In genomic region chr20:25226433-25227316, GRCh38 we compare ENCODE assay signal across 1 cellular context.
TF ChIP-seq lines count a peak whose summit lies in the region.

No MANE protein-coding gene starts in this region.

TF ChIP-seq in HepG2, 621 proteins besides CTCF, POLR2A, EP300 and RAD21 (continued from another document and continues in another):
- 0 out of 2 replicates have a peak, but pooled peaks have one; percentile 51 for TF ChIP-seq ZNF775 (CRISPR knock-in tag; IDR thresholded peaks at IDR 0.05; ENCODE audit: borderline replicate concordance)
- no peak for TF ChIP-seq TFAP4 (IDR thresholded peaks at IDR 0.05; ENCODE audit: borderline replicate concordance, low read depth)
- TF ChIP-seq ZBTB20 (CRISPR knock-in tag; IDR thresholded peaks at IDR 0.05; ENCODE audit: borderline replicate concordance, low read depth), result no peak
- no peak; the same call in 1 of the 2 replicates for TF ChIP-seq ZNF280B (CRISPR knock-in tag; IDR thresholded peaks at IDR 0.05; ENCODE audit: borderline replicate concordance)
- 0 out of 2 replicates have a peak, but pooled peaks have one; percentile 26 for TF ChIP-seq ETV5 (CRISPR knock-in tag; IDR thresholded peaks at IDR 0.05; ENCODE audit: borderline replicate concordance)
- no peak for TF ChIP-seq PRDM4 (CRISPR knock-in tag; IDR thresholded peaks at IDR 0.05; ENCODE audit: borderline replicate concordance)
- no peak for TF ChIP-seq ZBTB7A (CRISPR knock-in tag; IDR thresholded peaks at IDR 0.05)
- no peak for TF ChIP-seq PHB2 (IDR thresholded peaks at IDR 0.05; ENCODE audit: partially characterized antibody)
- TF ChIP-seq ISL2 (CRISPR knock-in tag; IDR thresholded peaks at IDR 0.05), result no peak; the same call in 1 of the 2 replicates
- TF ChIP-seq ZNF10 (CRISPR knock-in tag; IDR thresholded peaks at IDR 0.05; ENCODE audit: borderline replicate concordance, low read depth), result no peak
- peak; percentile 39; the same call in 1 of the 2 replicates for TF ChIP-seq ZNF331 (CRISPR knock-in tag; IDR thresholded peaks at IDR 0.05)
- no peak for TF ChIP-seq TCF7 (IDR thresholded peaks at IDR 0.05; ENCODE audit: low read depth)
- TF ChIP-seq NRL (CRISPR knock-in tag; IDR thresholded peaks at IDR 0.05; ENCODE audit: borderline replicate concordance), result 0 out of 2 replicates have a peak, but pooled peaks have one; percentile 29
- TF ChIP-seq ZNF180 (CRISPR knock-in tag; IDR thresholded peaks at IDR 0.05; ENCODE audit: borderline replicate concordance, low read depth), result no peak
- TF ChIP-seq THRA (CRISPR knock-in tag; IDR thresholded peaks at IDR 0.05; ENCODE audit: borderline replicate concordance), result 0 out of 2 replicates have a peak, but pooled peaks have one; percentile 32
- peak; percentile 60; the same call in 1 of the 2 replicates for TF ChIP-seq ZSCAN20 (CRISPR knock-in tag; IDR thresholded peaks at IDR 0.05; ENCODE audit: borderline replicate concordance)
- TF ChIP-seq ZBTB4 (CRISPR knock-in tag; IDR thresholded peaks at IDR 0.05; ENCODE audit: borderline replicate concordance), result no peak; the same call in 1 of the 2 replicates
- TF ChIP-seq MTA1 (CRISPR knock-in tag; IDR thresholded peaks at IDR 0.05; ENCODE audit: borderline replicate concordance), result peak; percentile 82; the same call in 1 of the 2 replicates
- TF ChIP-seq ZNF616 (CRISPR knock-in tag; IDR thresholded peaks at IDR 0.05; ENCODE audit: low read depth), result peak; percentile 87; the same call in 1 of the 2 replicates
- 0 out of 2 replicates have a peak, but pooled peaks have one; percentile 20 for TF ChIP-seq HNRNPL (IDR thresholded peaks at IDR 0.05; ENCODE audit: low read depth, low read length)
- no peak for TF ChIP-seq ZNF335 (CRISPR knock-in tag; IDR thresholded peaks at IDR 0.05)
- TF ChIP-seq ZSCAN21 (CRISPR knock-in tag; IDR thresholded peaks at IDR 0.05; ENCODE audit: borderline replicate concordance), result no peak
- no peak for TF ChIP-seq ZNF577 (CRISPR knock-in tag; IDR thresholded peaks at IDR 0.05; ENCODE audit: borderline replicate concordance, low read depth)
- TF ChIP-seq TCF12 (IDR thresholded peaks at IDR 0.05), result no peak
- TF ChIP-seq TCF12 (CRISPR knock-in tag; IDR thresholded peaks at IDR 0.05), result no peak
- TF ChIP-seq KAT2B (IDR thresholded peaks at IDR 0.05; ENCODE audit: borderline replicate concordance, low read depth, low read length), result no peak
- TF ChIP-seq HIC2 (CRISPR knock-in tag; IDR thresholded peaks at IDR 0.05; ENCODE audit: low read depth), result peak; percentile 25; the same call in 1 of the 2 replicates
- TF ChIP-seq HMG20A (CRISPR knock-in tag; IDR thresholded peaks at IDR 0.05; ENCODE audit: borderline replicate concordance), result no peak
- no peak; the same call in 1 of the 2 replicates for TF ChIP-seq ZNF691 (CRISPR knock-in tag; IDR thresholded peaks at IDR 0.05; ENCODE audit: borderline replicate concordance, low read depth)
- TF ChIP-seq HNRNPH1 (optimal IDR thresholded peaks at IDR 0.05; ENCODE audit: low read depth, low read length), result peak; percentile 35
- TF ChIP-seq ZBTB44 (CRISPR knock-in tag; IDR thresholded peaks at IDR 0.05), result no peak
- no peak for TF ChIP-seq JUNB (CRISPR knock-in tag; IDR thresholded peaks at IDR 0.05; ENCODE audit: borderline replicate concordance)
- TF ChIP-seq SOX5 (CRISPR knock-in tag; IDR thresholded peaks at IDR 0.05; ENCODE audit: borderline replicate concordance), result no peak
- TF ChIP-seq SP2 (CRISPR knock-in tag; IDR thresholded peaks at IDR 0.05), result no peak
- no peak for TF ChIP-seq RBM39 (IDR thresholded peaks at IDR 0.05; ENCODE audit: low read depth, low read length, poor library complexity, severe bottlenecking)
- TF ChIP-seq MEIS1 (CRISPR knock-in tag; IDR thresholded peaks at IDR 0.05; ENCODE audit: borderline replicate concordance), result peak; percentile 95; the same call in 1 of the 2 replicates
- no peak for TF ChIP-seq ZNF572 (CRISPR knock-in tag; IDR thresholded peaks at IDR 0.05)
- no peak for TF ChIP-seq EHMT2 (IDR thresholded peaks at IDR 0.05; ENCODE audit: borderline replicate concordance, low read depth, low read length)
- no peak; the same call in 1 of the 2 replicates for TF ChIP-seq PAXIP1 (CRISPR knock-in tag; conservative IDR thresholded peaks at IDR 0.05)
- TF ChIP-seq ZSCAN25 (CRISPR knock-in tag; IDR thresholded peaks at IDR 0.05), result 0 out of 2 replicates have a peak, but pooled peaks have one; percentile 45
- TF ChIP-seq CENPX (CRISPR knock-in tag; IDR thresholded peaks at IDR 0.05), result no peak
- TF ChIP-seq IRF9 (CRISPR knock-in tag; IDR thresholded peaks at IDR 0.05; ENCODE audit: borderline replicate concordance), result peak; percentile 60; the same call in 1 of the 2 replicates
